In genomic region chr10:8173866-8174243, GRCh38 we compare ENCODE assay signal across 24 cellular contexts.
"Had no signal": no experiment of that assay in that cellular context is flagged by ENCODE, and none has a peak within 500 bp of the region (broad histone marks: within the 10 kb centered on the region; RNA-seq: fewer than 3 reads in every experiment).

No MANE protein-coding gene starts in this region.

- H3K27ac ChIP-seq: coronary artery, dorsolateral prefrontal cortex, esophagus muscularis mucosa, gastrocnemius medialis, heart right ventricle, left ventricle myocardium inferior, lower lobe of right lung had no signal

- DNase-seq: dermis blood vessel endothelial cell; dorsolateral prefrontal cortex; effector CD4-positive, alpha-beta T cell; effector memory CD4-positive, alpha-beta T cell; foreskin fibroblast; foreskin melanocyte; gastrocnemius medialis; glutamatergic neuron; head of caudate nucleus; heart right ventricle; hippocampal formation; immature natural killer cell; islet precursor cell; kidney; kidney glomerular epithelial cell; left ventricle myocardium inferior; lower lobe of right lung; mesenchymal stem cell; midbrain; naive thymus-derived CD4-positive, alpha-beta T cell had no signal

- H3K36me3 ChIP-seq: esophagus muscularis mucosa, gastrocnemius medialis, heart right ventricle, left ventricle myocardium inferior, lower lobe of right lung had no signal

- H3K9me3 ChIP-seq: gastrocnemius medialis had no signal

- H3K4me3 ChIP-seq: coronary artery, dorsolateral prefrontal cortex, esophagus muscularis mucosa, gastrocnemius medialis, heart right ventricle, left ventricle myocardium inferior, lower lobe of right lung had no signal

- ATAC-seq: gastrocnemius medialis; heart right ventricle; lower lobe of right lung; naive thymus-derived CD4-positive, alpha-beta T cell had no signal

- FAIRE-seq: colon, endothelial cell of umbilical vein, kidney had no signal

- H3K27me3 ChIP-seq: gastrocnemius medialis had no signal

- H3K4me1 ChIP-seq: esophagus muscularis mucosa, gastrocnemius medialis, heart right ventricle, left ventricle myocardium inferior, lower lobe of right lung had no signal
